Comparison of ENCODE assay signal across 22 cellular contexts in the genomic region with DNA sequence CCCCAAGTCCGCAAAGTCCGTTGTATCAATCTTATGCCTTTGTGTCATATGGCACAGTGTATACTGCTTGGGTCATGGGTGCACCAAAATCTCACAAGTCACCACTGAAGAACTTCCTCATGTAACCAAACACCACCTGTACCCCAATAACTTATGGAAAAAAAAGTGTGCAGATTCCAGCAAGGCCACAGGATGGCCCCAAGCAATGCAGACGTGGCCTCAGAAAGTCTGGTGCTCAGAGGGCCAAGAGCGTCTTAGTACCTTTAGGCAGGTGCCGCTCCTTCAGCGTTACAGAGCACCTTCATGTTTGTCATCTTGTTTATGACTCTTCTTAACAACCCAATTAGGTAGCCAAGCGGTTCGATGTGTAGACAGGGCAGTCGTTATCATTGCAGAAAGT.
DNase-seq lines count a peak whose midpoint lies in the region; ATAC-seq and TF ChIP-seq lines count a peak whose summit lies in the region.
"Had no signal": no experiment of that assay in that cellular context is flagged by ENCODE, and none has a peak within 500 bp of the region (broad histone marks: within the 10 kb centered on the region; RNA-seq: fewer than 3 reads in every experiment).

No MANE protein-coding gene starts in this region.

- WGBS in IMR-90 (ENCODE audit: extremely low coverage in 2 of 2, insufficient read length in 1 of 2), 2 experiments: 81% methylated on average over 4 of the region's 9 CpGs; no CpG with 5 or more reads in 1 of the 2 experiments

- H4K8ac ChIP-seq in IMR-90 (ENCODE audit: low read depth in 2 of 2, low read length in 2 of 2): no peak overlapping the region

- no peaks in the 10 kb centered on the region; the same call in 1 of the 2 replicates for H3K4me1 ChIP-seq in IMR-90 (ENCODE audit: control insufficient read depth, insufficient read depth, low read length)
- H3K4me1 ChIP-seq: SJSA1 had no signal

- H3K4me3 Mint-ChIP-seq in nephron (peak overlapping the region in 1 of 3 experiments; percentile 30), MCF 10A (ENCODE audit: unreplicated experiment) (no peak overlapping the region)
- H3K4me3 Mint-ChIP-seq: activated T-helper 17 cell treated with anti-CD3 and anti-CD28 coated beads, Interleukin-2, amount 50 U/mL, for 72 hours; naive B cell; T-helper 2 cell treated with Interferon-gamma antibody and Interleukin-4, amounts not matched to agents 5 μg/mL and 100 μg/mL, for 36 hours had no signal

- H3K56ac ChIP-seq in IMR-90 (ENCODE audit: extremely low read depth, insufficient read depth, low read length): no peak overlapping the region

- no peaks in the 10 kb centered on the region for H3K79me1 ChIP-seq in IMR-90 (ENCODE audit: low read depth in 1 of 2, low read length in 2 of 2)

- H4K91ac ChIP-seq in IMR-90 (ENCODE audit: insufficient read depth, low read depth, low read length): no peak overlapping the region

- no peaks in the 10 kb centered on the region for H3K9me3 ChIP-seq in IMR-90 (ENCODE audit: control insufficient read depth, insufficient read depth, low read length)
- H3K9me3 ChIP-seq: heart left ventricle, SJSA1, suprapubic skin had no signal

- TF ChIP-seq CTCF in IMR-90 (conservative IDR thresholded peaks at IDR 0.05; ENCODE audit: low read depth, low read length) (0 out of 2 replicates have a peak, but pooled peaks have one; percentile 2), nephron (IDR thresholded peaks at IDR 0.05; ENCODE audit: unreplicated experiment in 3 of 3) (no peak), MCF 10A (IDR thresholded peaks at IDR 0.05; ENCODE audit: unreplicated experiment) (no peak)

- TF ChIP-seq RAD21 in IMR-90 (IDR thresholded peaks at IDR 0.05; ENCODE audit: low read length): no peak

- H3K4ac ChIP-seq in IMR-90 (ENCODE audit: low read depth, low read length): no peak overlapping the region

- H2BK120ac ChIP-seq in IMR-90 (ENCODE audit: low read depth, low read length): no peak overlapping the region

- no peak overlapping the region for H2BK15ac ChIP-seq in IMR-90 (ENCODE audit: low read depth, low read length)

- in situ Hi-C loops in IMR-90 (cut with MboI; ENCODE audit: low sequenced_read_pairs): no loop called here

- H3K9me3 Mint-ChIP-seq in nephron (no peaks in the 10 kb centered on the region), MCF 10A (ENCODE audit: unreplicated experiment) (no peaks in the 10 kb centered on the region)
- H3K9me3 Mint-ChIP-seq: activated T-helper 17 cell treated with anti-CD3 and anti-CD28 coated beads, Interleukin-2, amount 50 U/mL, for 72 hours; naive B cell; T-helper 2 cell treated with Interferon-gamma antibody and Interleukin-4, amounts not matched to agents 5 μg/mL and 100 μg/mL, for 36 hours had no signal

- H3K27ac Mint-ChIP-seq in nephron (peak overlapping the region; percentile 79 to 99 (median 86)), MCF 10A (ENCODE audit: low read depth, unreplicated experiment) (no peak overlapping the region)
- H3K27ac Mint-ChIP-seq: activated T-helper 17 cell treated with anti-CD3 and anti-CD28 coated beads, Interleukin-2, amount 50 U/mL, for 72 hours; naive B cell; progenitor cell of endocrine pancreas; T-helper 2 cell treated with Interferon-gamma antibody and Interleukin-4, amounts not matched to agents 5 μg/mL and 100 μg/mL, for 36 hours had no signal

- DNase-seq in ELR (ENCODE audit: low read depth) (peak; percentile 8), IMR-90 (no peak), cerebellum (ENCODE audit: low spot score) (peak; percentile 69), MCF 10A (ENCODE audit: unreplicated experiment) (no peak), kidney tubule cell (ENCODE audit: low spot score) (no peak), NCI-H345 treated with DMSO at 0.1 percent for 48 hours (lab: John Stamatoyannopoulos, UW; ENCODE audit: unreplicated experiment) (no peak)
- DNase-seq: AML-193; effector CD4-positive, alpha-beta T cell; heart left ventricle; MM.1S; naive B cell; NCI-H1930 had no signal

- no peak overlapping the region for H3K27ac ChIP-seq in IMR-90 (ENCODE audit: insufficient read depth, low read length)
- H3K27ac ChIP-seq: cardiac muscle cell, SJSA1, skin epidermis, suprapubic skin had no signal

- no peaks in the 10 kb centered on the region for H3K27me3 ChIP-seq in IMR-90 (ENCODE audit: control insufficient read depth, insufficient read depth, low read length)
- H3K27me3 ChIP-seq: cardiac muscle cell, heart left ventricle, SJSA1, suprapubic skin had no signal

- peaks cover 30% of the 10 kb centered on the region for H3K4me1 Mint-ChIP-seq in nephron
- no peaks in the 10 kb centered on the region for H3K4me1 Mint-ChIP-seq in MCF 10A (ENCODE audit: insufficient read depth, unreplicated experiment)
- H3K4me1 Mint-ChIP-seq: activated T-helper 17 cell treated with anti-CD3 and anti-CD28 coated beads, Interleukin-2, amount 50 U/mL, for 72 hours had no signal

- dilution Hi-C loops in IMR-90 (cut with HindIII; ENCODE audit: low sequenced_read_pairs, unreplicated experiment): no loop called here

- CTCF ChIA-PET in IMR-90 (lab: Yijun Ruan, JAX): no interaction called here
- CTCF ChIA-PET in MCF 10A (lab: Yijun Ruan, JAX): no interaction called here

- no peaks in the 10 kb centered on the region for H3K27me3 Mint-ChIP-seq in nephron (ENCODE audit: low read depth)
- H3K27me3 Mint-ChIP-seq in MCF 10A (ENCODE audit: insufficient read depth, unreplicated experiment): no peaks in the 10 kb centered on the region
- H3K27me3 Mint-ChIP-seq: activated T-helper 17 cell treated with anti-CD3 and anti-CD28 coated beads, Interleukin-2, amount 50 U/mL, for 72 hours; naive B cell; progenitor cell of endocrine pancreas had no signal

- peaks cover 24% of the 10 kb centered on the region for H3K36me3 Mint-ChIP-seq in nephron (ENCODE audit: low read depth)
- peaks cover 6% of the 10 kb centered on the region for H3K36me3 Mint-ChIP-seq in MCF 10A (ENCODE audit: insufficient read depth, unreplicated experiment)

- H3K9ac ChIP-seq in IMR-90 (ENCODE audit: low read depth, low read length): no peak overlapping the region

- POLR2A ChIA-PET in IMR-90 (lab: Charles Lee; ENCODE audit: unreplicated experiment): no interaction called here
- POLR2A ChIA-PET in MCF 10A (lab: Yijun Ruan, JAX): no interaction called here

- BruUV-seq in IMR-90 (replicated peaks; lab: Mats Ljungman, UMichigan) (no TSS peak), MCF 10A (replicated peaks; lab: Mats Ljungman, UMichigan) (no TSS peak)

- no peak overlapping the region for H2BK20ac ChIP-seq in IMR-90 (ENCODE audit: low read depth, low read length)

- no peaks in the 10 kb centered on the region; the same call in 1 of the 2 replicates for H3K9me1 ChIP-seq in IMR-90 (ENCODE audit: insufficient read depth, low read length)

- H3K4me3 ChIP-seq in IMR-90 (ENCODE audit: insufficient read depth, low read depth, low read length): no peak overlapping the region
- H3K4me3 ChIP-seq: cardiac muscle cell, heart left ventricle, SJSA1, skin epidermis, suprapubic skin had no signal

- no peak for TF ChIP-seq POLR2A in IMR-90 (IDR thresholded peaks at IDR 0.05; ENCODE audit: low read depth, low read length)

- no peak overlapping the region for H4K5ac ChIP-seq in IMR-90 (ENCODE audit: low read depth, low read length)

- H3K23ac ChIP-seq in IMR-90 (ENCODE audit: low read depth, low read length): no peak overlapping the region

- H3K18ac ChIP-seq in IMR-90 (ENCODE audit: low read depth, low read length): no peak overlapping the region

- no peak overlapping the region for H2AFZ ChIP-seq in IMR-90 (replicated peaks; ENCODE audit: low read length, poor library complexity)

- H2BK5ac ChIP-seq in IMR-90 (ENCODE audit: low read depth, low read length, poor library complexity, severe bottlenecking): no peak overlapping the region

- no peak for ATAC-seq in IMR-90 (ENCODE audit: low read depth)
- ATAC-seq in GM19328 (IDR thresholded peaks at IDR 0.05; ENCODE audit: unreplicated experiment): no peak
- ATAC-seq: activated CD4-positive, CD25-positive, alpha-beta regulatory T cell treated with anti-CD3 and anti-CD28 coated beads, Interleukin-2, amount 50 U/mL, for 24 hours; activated T-helper 17 cell treated with anti-CD3 and anti-CD28 coated beads, Interleukin-2, amount 50 U/mL, for 72 hours; heart left ventricle had no signal

- intact Hi-C loops in IMR-90 (cut with micrococcal nuclease) (no loop called here), MCF 10A (cut with micrococcal nuclease) (no loop called here)

- no peak overlapping the region for H3K14ac ChIP-seq in IMR-90 (replicated peaks; ENCODE audit: low read depth, low read length)

- H3K4me2 ChIP-seq in IMR-90 (ENCODE audit: low read depth, low read length): no peak overlapping the region

- no peak overlapping the region for H2AK5ac ChIP-seq in IMR-90 (ENCODE audit: low read depth, low read length)

- peaks cover 4% of the 10 kb centered on the region; the same call in 1 of the 2 replicates for H3K36me3 ChIP-seq in IMR-90 (ENCODE audit: control insufficient read depth, insufficient read depth, low read length)
- H3K36me3 ChIP-seq: SJSA1 had no signal

- no peaks in the 10 kb centered on the region for H4K20me1 ChIP-seq in IMR-90 (ENCODE audit: insufficient read depth, low read length)

- H2AK9ac ChIP-seq in IMR-90 (replicated peaks; ENCODE audit: low read depth, low read length, poor library complexity): no peak overlapping the region

TF ChIP-seq in IMR-90, 13 proteins besides CTCF, POLR2A, EP300 and RAD21:
- TF ChIP-seq CHD1 (IDR thresholded peaks at IDR 0.05; ENCODE audit: low read depth, low read length): no peak
- no peak for TF ChIP-seq BHLHE40 (IDR thresholded peaks at IDR 0.05; ENCODE audit: low read depth, low read length)
- TF ChIP-seq CEBPB (IDR thresholded peaks at IDR 0.05; ENCODE audit: low read depth, low read length): no peak
- TF ChIP-seq FOS (IDR thresholded peaks at IDR 0.05; ENCODE audit: low read depth, low read length): no peak
- TF ChIP-seq, protein P1, sequence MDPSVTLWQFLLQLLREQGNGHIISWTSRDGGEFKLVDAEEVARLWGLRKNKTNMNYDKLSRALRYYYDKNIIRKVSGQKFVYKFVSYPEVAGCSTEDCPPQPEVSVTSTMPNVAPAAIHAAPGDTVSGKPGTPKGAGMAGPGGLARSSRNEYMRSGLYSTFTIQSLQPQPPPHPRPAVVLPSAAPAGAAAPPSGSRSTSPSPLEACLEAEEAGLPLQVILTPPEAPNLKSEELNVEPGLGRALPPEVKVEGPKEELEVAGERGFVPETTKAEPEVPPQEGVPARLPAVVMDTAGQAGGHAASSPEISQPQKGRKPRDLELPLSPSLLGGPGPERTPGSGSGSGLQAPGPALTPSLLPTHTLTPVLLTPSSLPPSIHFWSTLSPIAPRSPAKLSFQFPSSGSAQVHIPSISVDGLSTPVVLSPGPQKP (IDR thresholded peaks at IDR 0.05; ENCODE audit: borderline replicate concordance, low read depth, low read length): no peak
- no peak for TF ChIP-seq RCOR1 (IDR thresholded peaks at IDR 0.05; ENCODE audit: insufficient replicate concordance, low read length)
- TF ChIP-seq NFE2L2 (IDR thresholded peaks at IDR 0.05; ENCODE audit: low read depth, low read length): no peak

Comparison
In these comparisons a context has a peak if more than half of its experiments do, and no peak if none do; other contexts are left out.
1. DNase-seq: peak in ELR (single experiment) and cerebellum (single experiment); none in IMR-90 (single experiment), MCF 10A (single experiment), kidney tubule cell (single experiment) and NCI-H345 treated with DMSO at 0.1 percent for 48 hours (single experiment).